In the genomic region with DNA sequence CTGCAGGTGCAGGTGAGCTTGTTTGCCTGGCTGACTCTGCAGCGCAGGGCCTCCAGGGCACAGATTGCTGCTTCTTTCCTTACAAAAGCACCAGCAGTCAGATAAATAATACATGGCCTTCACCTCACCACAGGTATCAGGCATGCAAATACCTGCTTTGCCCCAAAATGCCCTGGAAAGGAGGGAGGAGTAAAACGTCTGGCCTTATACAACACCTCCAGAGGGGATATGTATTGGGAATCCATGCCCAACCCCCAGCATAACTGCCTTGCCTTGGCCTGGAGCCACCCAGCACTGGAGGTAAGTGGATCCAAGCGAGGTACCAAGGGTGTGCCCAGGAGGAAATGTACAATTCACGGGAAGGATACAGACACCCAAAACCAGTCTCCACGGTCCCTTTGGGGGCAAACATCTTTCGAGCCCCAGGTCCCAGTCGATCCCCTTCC, we compare ENCODE assay signal across 8 cellular contexts. TPM values are rescaled to one million over a fixed set of nuclear protein-coding genes. Genes with fewer than 3 reads are reported as not detected.
DNase-seq lines count a peak whose midpoint lies in the region; ATAC-seq and TF ChIP-seq lines count a peak whose summit lies in the region.

No MANE protein-coding gene starts in this region.

- no peak for TF ChIP-seq CTCF in CD14-positive monocyte (IDR thresholded peaks at IDR 0.05)

- intact Hi-C loops in CD14-positive monocyte (cut with micrococcal nuclease) (no loop called here), left cardiac atrium (cut with DNase I) (loop anchor here in 1 of 2 donors (5.0 kb wide), 1 partner anchor 45 kb away; a partner anchor contains a TSS)
- intact Hi-C loops in activated CD4-positive, alpha-beta memory T cell treated with anti-CD3 and anti-CD28 coated beads for 36 hours (cut with micrococcal nuclease), result loop anchor here (2.0 kb wide), 1 partner anchor 45 kb away; a partner anchor contains a TSS

- H3K9ac ChIP-seq in rectal smooth muscle tissue (ENCODE audit: low read length), result peak overlapping the region; percentile 76

- no peak for DNase-seq in CD14-positive monocyte (ENCODE audit: low spot score)
- no peak for DNase-seq in activated CD4-positive, alpha-beta memory T cell treated with anti-CD3 and anti-CD28 coated beads for 36 hours
- DNase-seq in left cardiac atrium, result no peak
- DNase-seq in SK-N-DZ (ENCODE audit: low spot score), result no peak

- CTCF ChIA-PET in activated CD4-positive, alpha-beta memory T cell treated with anti-CD3 and anti-CD28 coated beads for 36 hours (lab: Charles Lee), result no interaction called here

- peaks cover 5 to 18% (median 6%) of the 10 kb centered on the region in 3 donors for H3K27me3 Mint-ChIP-seq in CD14-positive monocyte (ENCODE audit: low read depth in 3 of 3)
- H3K27me3 Mint-ChIP-seq in activated CD4-positive, alpha-beta memory T cell treated with anti-CD3 and anti-CD28 coated beads for 36 hours, result no peaks in the 10 kb centered on the region

- peaks cover 40% of the 10 kb centered on the region for H3K4me1 Mint-ChIP-seq in CD14-positive monocyte
- H3K4me1 Mint-ChIP-seq in activated CD4-positive, alpha-beta memory T cell treated with anti-CD3 and anti-CD28 coated beads for 36 hours (ENCODE audit: low read depth), result peaks cover 47% of the 10 kb centered on the region

- POLR2A ChIA-PET in activated CD4-positive, alpha-beta memory T cell treated with anti-CD3 and anti-CD28 coated beads for 36 hours (lab: Charles Lee), result interaction anchor here (1.4 kb wide), 1 partner anchor 40 kb away, joined by 3 read pairs; no protein-coding TSS in a partner anchor

- no peaks in the 10 kb centered on the region for H3K9me3 Mint-ChIP-seq in CD14-positive monocyte
- no peaks in the 10 kb centered on the region for H3K9me3 Mint-ChIP-seq in activated CD4-positive, alpha-beta memory T cell treated with anti-CD3 and anti-CD28 coated beads for 36 hours

- H3K4me3 Mint-ChIP-seq in CD14-positive monocyte, result peak overlapping the region; percentile 87 to 91
- peak overlapping the region; percentile 83 for H3K4me3 Mint-ChIP-seq in activated CD4-positive, alpha-beta memory T cell treated with anti-CD3 and anti-CD28 coated beads for 36 hours

- peak overlapping the region in 5 of 7 donors; percentile 24 to 72 (median 68) for H3K27ac Mint-ChIP-seq in CD14-positive monocyte
- peak overlapping the region; percentile 67 for H3K27ac Mint-ChIP-seq in activated CD4-positive, alpha-beta memory T cell treated with anti-CD3 and anti-CD28 coated beads for 36 hours

- peak overlapping the region; percentile 92 for H3K27ac ChIP-seq in rectal smooth muscle tissue (ENCODE audit: low read depth, low read length)

- H3K36me3 ChIP-seq in rectal smooth muscle tissue (ENCODE audit: control insufficient read depth, insufficient read depth, low read length), result no peaks in the 10 kb centered on the region

- H3K27me3 ChIP-seq in rectal smooth muscle tissue (ENCODE audit: control insufficient read depth, insufficient read depth, low read length), result no peaks in the 10 kb centered on the region

- peak; percentile 19 for ATAC-seq in HG03159 (IDR thresholded peaks at IDR 0.05; ENCODE audit: unreplicated experiment)
- ATAC-seq in left cardiac atrium, result peak; percentile 9 to 23
- no peak for ATAC-seq in HG02798 (IDR thresholded peaks at IDR 0.05; ENCODE audit: poor library complexity, unreplicated experiment)
- ATAC-seq in HG02870 (IDR thresholded peaks at IDR 0.05; ENCODE audit: unreplicated experiment), result no peak

- H3K4me1 ChIP-seq in rectal smooth muscle tissue (ENCODE audit: control insufficient read depth, insufficient read depth, low read length), result peaks cover 21% of the 10 kb centered on the region

- peak overlapping the region; percentile 87 for H3K4me3 ChIP-seq in rectal smooth muscle tissue (ENCODE audit: low read length)

- H3K36me3 Mint-ChIP-seq in CD14-positive monocyte, result peaks cover 0 to 8% of the 10 kb centered on the region in 2 donors
- no peaks in the 10 kb centered on the region for H3K36me3 Mint-ChIP-seq in activated CD4-positive, alpha-beta memory T cell treated with anti-CD3 and anti-CD28 coated beads for 36 hours

RNA-seq across cellular contexts. Expression of a gene that starts 0.9 kb away (rescaled TPM):
- 10 to 100 TPM in 1 of 2 donors, 1 to 10 TPM in 1; 7.4 to 10.6 TPM for polyA plus RNA-seq in CD14-positive monocyte
- total RNA-seq in activated CD4-positive, alpha-beta memory T cell treated with anti-CD3 and anti-CD28 coated beads for 36 hours, result 10 to 100 TPM; 24.4 to 26.6 TPM
- 10 to 100 TPM; 47.2 to 60.3 TPM for total RNA-seq in left cardiac atrium
- 19.0 and 26.8 TPM in 2 replicates for polyA plus RNA-seq in SK-N-DZ (2014; cell fraction: cytosol; rRNA removed)
- 14.0 and 27.5 TPM in 2 replicates for polyA plus RNA-seq in SK-N-DZ (2014; cell fraction: nucleus; rRNA removed)

RNA-seq across cellular contexts. Expression of a gene that starts 45.3 kb away (rescaled TPM):
- polyA plus RNA-seq in CD14-positive monocyte, result 1 to 10 TPM; 1.9 to 3.1 TPM
- total RNA-seq in activated CD4-positive, alpha-beta memory T cell treated with anti-CD3 and anti-CD28 coated beads for 36 hours, result 100 to 1,000 TPM; 104 to 105 TPM
- 10 to 100 TPM; 69.2 to 90.5 TPM for total RNA-seq in left cardiac atrium
- 194 and 221 TPM in 2 replicates for polyA plus RNA-seq in SK-N-DZ (2014; cell fraction: cytosol; rRNA removed)
- polyA plus RNA-seq in SK-N-DZ (2014; cell fraction: nucleus; rRNA removed), result 262 and 293 TPM in 2 replicates

Comparison
In these comparisons a context has a peak if more than half of its experiments do, and no peak if none do; other contexts are left out.
1. ATAC-seq: peak in HG03159 (single experiment) and left cardiac atrium (2 of 2); none in HG02798 (single experiment) and HG02870 (single experiment).